8 cellular contexts compared by ENCODE assay signal in the genomic region with DNA sequence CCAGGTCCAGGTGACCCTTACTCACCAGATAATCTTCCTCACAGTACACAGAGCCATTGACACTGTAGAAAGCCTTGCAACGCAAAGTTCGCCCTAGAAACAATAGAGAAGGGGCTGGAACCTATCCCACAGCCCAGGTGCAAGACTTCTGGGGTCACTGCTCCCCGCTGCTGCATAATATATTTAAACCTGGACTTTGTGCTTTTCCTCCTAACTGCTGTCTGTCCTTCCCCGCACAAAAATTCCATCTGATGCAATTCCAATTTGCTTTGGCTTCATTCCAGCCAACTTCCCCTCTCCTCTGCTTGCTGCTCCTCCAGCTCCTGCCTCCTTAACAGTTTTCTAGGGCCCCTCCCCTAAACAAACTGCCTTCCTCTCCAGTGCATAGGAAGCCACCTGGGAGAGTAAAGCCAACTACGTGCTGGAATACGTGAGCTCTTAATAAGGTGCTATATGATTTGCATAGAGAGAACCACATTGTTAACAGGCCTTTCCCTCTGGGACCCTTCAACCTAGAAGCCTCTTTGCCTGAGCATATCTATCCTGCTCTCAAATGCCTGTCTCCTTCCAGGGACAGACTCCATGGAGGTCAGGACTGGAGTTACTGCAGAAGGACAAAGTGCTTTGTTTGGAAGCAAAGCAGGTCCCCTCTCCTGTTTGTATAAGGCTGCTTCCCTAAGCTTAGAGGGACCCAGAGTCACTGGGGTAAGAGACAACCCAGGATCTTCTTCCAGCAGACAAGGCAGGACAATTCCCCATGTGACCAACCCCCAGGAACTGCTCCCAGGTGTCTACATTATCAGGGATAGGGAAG. TPM values are rescaled to one million over a fixed set of nuclear protein-coding genes. Genes with fewer than 3 reads are reported as not detected.
DNase-seq lines count a peak whose midpoint lies in the region; ATAC-seq, FAIRE-seq and TF ChIP-seq lines count a peak whose summit lies in the region.
"Had no signal": no experiment of that assay in that cellular context is flagged by ENCODE, and none has a peak within 500 bp of the region (broad histone marks: within the 10 kb centered on the region; RNA-seq: fewer than 3 reads in every experiment).

No MANE protein-coding gene starts in this region.

- CTCF ChIA-PET in K562 (lab: Yijun Ruan, JAX; ENCODE audit: low intra/inter-chr PET ratio) = no interaction called here

- H4K20me1 ChIP-seq in K562 (replicated peaks; ENCODE audit: control insufficient read depth, insufficient read depth, low read length) = no peaks in the 10 kb centered on the region

- H3K36me3 ChIP-seq in K562 (ENCODE audit: control insufficient read depth, insufficient read depth, low read length) = no peaks in the 10 kb centered on the region

- TF ChIP-seq EP300 in K562 (IDR thresholded peaks at IDR 0.05; ENCODE audit: low read length) = no peak

- intact Hi-C loops in K562 (cut with micrococcal nuclease) = no loop called here

- no peaks in the 10 kb centered on the region for H3K27me3 ChIP-seq in K562 (ENCODE audit: control insufficient read depth in 2 of 2, insufficient read depth in 2 of 2, low read length in 2 of 2)

- TF ChIP-seq RAD21 in K562 (CRISPR knock-in tag; conservative IDR thresholded peaks at IDR 0.05 in 1 of 2, IDR thresholded peaks at IDR 0.05 in 1 of 2) = no peak

- no peak overlapping the region for H3K4me3 ChIP-seq in K562
- H3K4me3 ChIP-seq: HAP-1 had no signal

- no peak overlapping the region for H2AFZ ChIP-seq in K562 (ENCODE audit: low read depth, low read length)

- peak overlapping the region; percentile 85 for H3K27ac Mint-ChIP-seq in neural crest cell (ENCODE audit: unreplicated experiment)

- peaks cover 25 to 35% of the 10 kb centered on the region in 2 experiments for H3K4me1 ChIP-seq in K562 (replicated peaks in 1 of 2; ENCODE audit: control insufficient read depth in 2 of 2, insufficient read depth in 2 of 2, low read length in 2 of 2)

- DNase-seq in HT-29 (ENCODE audit: low spot score) = peak; percentile 77
- DNase-seq in K562 (ENCODE audit: extremely low read depth in 1 of 4, low spot score in 3 of 4) = peak in 2 of 4 experiments; percentile 43 to 47
- no peak for DNase-seq in neural crest cell (ENCODE audit: low read depth, low spot score)
- DNase-seq in stimulated activated CD4-positive, alpha-beta T cell treated with anti-CD3 and anti-CD28 coated beads, Interleukin-12 subunit alpha, Interleukin-12 subunit beta, amount 100 ng/mL, for 4 hours = no peak
- DNase-seq: stimulated activated CD4-positive, alpha-beta T cell treated with anti-CD3 and anti-CD28 coated beads, Interleukin-4, amount 100 ng/mL, for 4 hours had no signal

- no peak for TF ChIP-seq POLR2A in K562 (conservative IDR thresholded peaks at IDR 0.05)

- no peaks in the 10 kb centered on the region for H3K9me1 ChIP-seq in K562 (ENCODE audit: control insufficient read depth, insufficient read depth, low read length)

- peaks cover 21% of the 10 kb centered on the region for H3K36me3 Mint-ChIP-seq in neural crest cell (ENCODE audit: low read depth)

- H3K27me3 Mint-ChIP-seq in neural crest cell (ENCODE audit: low read depth) = no peaks in the 10 kb centered on the region

- peak overlapping the region in 1 of 2 experiments; percentile 77; a peak in 1 of 4 replicates for H3K9ac ChIP-seq in K562 (ENCODE audit: insufficient read depth in 1 of 2, low read depth in 2 of 2, low read length in 2 of 2)

- no TSS peak for BruUV-seq in K562 (replicated peaks; lab: Mats Ljungman, UMichigan)

- 31% methylated on average over 6 of the region's 6 CpGs for WGBS in K562 (ENCODE audit: insufficient coverage, low coverage, missing lambda C conversion rate)

- in situ Hi-C loops in K562 (cut with MboI) = loop anchor here (5.0 kb wide), 1 partner anchor 75 kb away; no protein-coding TSS in a partner anchor

- no peaks in the 10 kb centered on the region for H3K79me2 ChIP-seq in K562 (ENCODE audit: control insufficient read depth, insufficient read depth, low read length)

- ATAC-seq in K562 (peak; percentile 48), HG02623 (IDR thresholded peaks at IDR 0.05; ENCODE audit: unreplicated experiment) (no peak), HG03175 (IDR thresholded peaks at IDR 0.05; ENCODE audit: unreplicated experiment) (no peak)

- POLR2A ChIA-PET in K562 (lab: Yijun Ruan, JAX) = interaction anchor here (0.7 to 1.4 kb wide), 7 partner anchors 8 to 118 kb away, joined by 3 to 7 read pairs (median 4); partner anchors contain the start of gene ACIN1

- peak; percentile 57 for FAIRE-seq in K562 (lab: Jason Lieb, UNC)

- H3K4me2 ChIP-seq in K562 (ENCODE audit: insufficient read depth, low read length) = peak overlapping the region; percentile 25; the same call in 1 of the 2 replicates

- peaks cover 61% of the 10 kb centered on the region for H3K4me1 Mint-ChIP-seq in neural crest cell

- H3K27ac ChIP-seq in K562 (ENCODE audit: extremely low read depth, low read depth, low read length) = no peak overlapping the region

- TF ChIP-seq CTCF in K562 (IDR thresholded peaks at IDR 0.05 in 2 of 3, conservative IDR thresholded peaks at IDR 0.05 in 1 of 3; ENCODE audit: insufficient read depth in 2 of 3, low read depth in 1 of 3, low read length in 3 of 3) (no peak), neural crest cell (conservative IDR thresholded peaks at IDR 0.05) (no peak)

- no peaks in the 10 kb centered on the region for H3K9me3 Mint-ChIP-seq in neural crest cell

- peak overlapping the region; percentile 92 for H3K4me3 Mint-ChIP-seq in neural crest cell

- H3K9me3 ChIP-seq in K562 (replicated peaks; ENCODE audit: control insufficient read depth, insufficient read depth, low read depth, low read length) = no peaks in the 10 kb centered on the region
- H3K9me3 ChIP-seq: HAP-1 had no signal

RNA-seq across cellular contexts. Expression of gene AJUBA, which starts 5.5 kb away (rescaled TPM):
- total RNA-seq in HT-29 (2014; rRNA removed; shearing (Covaris generic)) = 52.0 and 53.6 TPM in 2 replicates
- total RNA-seq in K562 (2011; cell fraction: chromatin; rRNA removed; ENCODE audit: low replicate concordance) = 12.8 and 18.9 TPM in 2 replicates
- 9.2 and 10.0 TPM in 2 replicates for total RNA-seq in K562 (2011; cell fraction: nucleolus; rRNA removed)
- total RNA-seq in K562 (2011; cell fraction: nucleoplasm; rRNA removed) = 10.9 and 18.6 TPM in 2 replicates
- 3.3 and 5.3 TPM in 2 replicates for total RNA-seq in K562 (2014; rRNA removed)
- 3.1 and 3.2 TPM in 2 replicates for total RNA-seq in K562 (2014; rRNA removed; fragmentation: Illumina TruSeq; extraction: Trizol)
- total RNA-seq in K562 (2015; rRNA removed; fragmentation: Illumina TruSeq; extraction: Trizol) = 1.5 and 1.8 TPM in 2 replicates
- total RNA-seq in K562 (2021) = 2.9 and 4.3 TPM in 2 replicates
- 4.7 and 6.4 TPM in 2 replicates for polyA plus RNA-seq in K562 (2011; rRNA removed)
- 3.5 and 5.2 TPM in 2 replicates for polyA plus RNA-seq in K562 (2011; cell fraction: cytosol; rRNA removed)
- polyA plus RNA-seq in K562 (2011; cell fraction: nucleus; rRNA removed) = 7.3 and 10.0 TPM in 2 replicates
- polyA plus RNA-seq in K562 (2012) = 3.0 and 13.8 TPM in 2 replicates
- 2.3 and 2.8 TPM in 2 replicates for polyA plus RNA-seq in K562 (2014; fragmentation: Illumina TruSeq; extraction: Trizol)
- polyA plus RNA-seq in K562 (2014; fragmentation: Nextera tagmentation; extraction: Ambion mirVana) = 1 to 10 TPM in 1 of 2 experiments, under 1 TPM in 1; 0.73 to 1.6 TPM
- 2.0 and 2.2 TPM in 2 replicates for polyA plus RNA-seq in K562 (2014; rRNA removed)
- 10.0 and 10.6 TPM in 2 replicates for polyA minus RNA-seq in K562 (2011; rRNA and poly(A)+ RNA removed)
- polyA minus RNA-seq in K562 (2011; cell fraction: cytosol; rRNA and poly(A)+ RNA removed) = 3.7 and 4.5 TPM in 2 replicates
- 4.7 and 9.6 TPM in 2 replicates for polyA minus RNA-seq in K562 (2011; cell fraction: nucleus; rRNA and poly(A)+ RNA removed)
- 32.8 and 33.1 TPM in 2 replicates for total RNA-seq in neural crest cell

RNA-seq across cellular contexts. Expression of gene HAUS4, which starts 19.9 kb away (rescaled TPM):
- 28.5 and 29.4 TPM in 2 replicates for total RNA-seq in HT-29 (2014; rRNA removed; shearing (Covaris generic))
- 69.7 and 91.7 TPM in 2 replicates for total RNA-seq in K562 (2011; cell fraction: chromatin; rRNA removed; ENCODE audit: low replicate concordance)
- total RNA-seq in K562 (2011; cell fraction: nucleolus; rRNA removed) = 49.2 and 58.2 TPM in 2 replicates
- total RNA-seq in K562 (2011; cell fraction: nucleoplasm; rRNA removed) = 65.3 and 66.7 TPM in 2 replicates
- 53.3 and 62.8 TPM in 2 replicates for total RNA-seq in K562 (2014; rRNA removed)
- total RNA-seq in K562 (2014; rRNA removed; fragmentation: Illumina TruSeq; extraction: Trizol) = 59.2 and 62.3 TPM in 2 replicates
- total RNA-seq in K562 (2015; rRNA removed; fragmentation: Illumina TruSeq; extraction: Trizol) = 44.1 and 49.2 TPM in 2 replicates
- 47.4 and 49.3 TPM in 2 replicates for total RNA-seq in K562 (2021)
- 80.3 and 85.4 TPM in 2 replicates for polyA plus RNA-seq in K562 (2011; rRNA removed)
- 34.3 and 50.3 TPM in 2 replicates for polyA plus RNA-seq in K562 (2011; cell fraction: cytosol; rRNA removed)
- polyA plus RNA-seq in K562 (2011; cell fraction: nucleus; rRNA removed) = 60.6 and 85.4 TPM in 2 replicates
- polyA plus RNA-seq in K562 (2012) = 43.0 and 99.2 TPM in 2 replicates
- 41.2 and 46.3 TPM in 2 replicates for polyA plus RNA-seq in K562 (2014; fragmentation: Illumina TruSeq; extraction: Trizol)
- polyA plus RNA-seq in K562 (2014; fragmentation: Nextera tagmentation; extraction: Ambion mirVana) = 10 to 100 TPM; 12.5 to 13.0 TPM
- polyA plus RNA-seq in K562 (2014; rRNA removed) = 71.8 and 71.9 TPM in 2 replicates
- 76.9 and 94.5 TPM in 2 replicates for polyA minus RNA-seq in K562 (2011; rRNA and poly(A)+ RNA removed)
- polyA minus RNA-seq in K562 (2011; cell fraction: cytosol; rRNA and poly(A)+ RNA removed) = 27.2 and 28.9 TPM in 2 replicates
- polyA minus RNA-seq in K562 (2011; cell fraction: nucleus; rRNA and poly(A)+ RNA removed) = 28.1 and 36.3 TPM in 2 replicates
- total RNA-seq in neural crest cell = 58.7 and 62.7 TPM in 2 replicates

RNA-seq across cellular contexts. Expression of gene C14orf93, which starts 33.1 kb away (rescaled TPM):
- 14.6 and 15.1 TPM in 2 replicates for total RNA-seq in HT-29 (2014; rRNA removed; shearing (Covaris generic))
- 17.1 and 22.1 TPM in 2 replicates for total RNA-seq in K562 (2011; cell fraction: chromatin; rRNA removed; ENCODE audit: low replicate concordance)
- total RNA-seq in K562 (2011; cell fraction: nucleolus; rRNA removed) = 11.1 and 12.5 TPM in 2 replicates
- total RNA-seq in K562 (2011; cell fraction: nucleoplasm; rRNA removed) = 12.4 and 13.6 TPM in 2 replicates
- total RNA-seq in K562 (2014; rRNA removed) = 17.0 and 18.7 TPM in 2 replicates
- 11.1 and 12.9 TPM in 2 replicates for total RNA-seq in K562 (2014; rRNA removed; fragmentation: Illumina TruSeq; extraction: Trizol)
- 11.8 and 14.8 TPM in 2 replicates for total RNA-seq in K562 (2015; rRNA removed; fragmentation: Illumina TruSeq; extraction: Trizol)
- 15.9 and 16.1 TPM in 2 replicates for total RNA-seq in K562 (2021)
- polyA plus RNA-seq in K562 (2011; rRNA removed) = 20.4 and 23.1 TPM in 2 replicates
- polyA plus RNA-seq in K562 (2011; cell fraction: cytosol; rRNA removed) = 24.5 and 29.4 TPM in 2 replicates
- 21.8 and 24.5 TPM in 2 replicates for polyA plus RNA-seq in K562 (2011; cell fraction: nucleus; rRNA removed)
- 11.8 and 23.7 TPM in 2 replicates for polyA plus RNA-seq in K562 (2012)
- polyA plus RNA-seq in K562 (2014; fragmentation: Illumina TruSeq; extraction: Trizol) = 22.0 and 26.3 TPM in 2 replicates
- 1 to 10 TPM; 2.2 to 3.0 TPM for polyA plus RNA-seq in K562 (2014; fragmentation: Nextera tagmentation; extraction: Ambion mirVana)
- 22.4 and 24.3 TPM in 2 replicates for polyA plus RNA-seq in K562 (2014; rRNA removed)
- polyA minus RNA-seq in K562 (2011; rRNA and poly(A)+ RNA removed) = 28.0 and 29.8 TPM in 2 replicates
- 9.7 and 11.8 TPM in 2 replicates for polyA minus RNA-seq in K562 (2011; cell fraction: cytosol; rRNA and poly(A)+ RNA removed)
- 5.3 and 7.0 TPM in 2 replicates for polyA minus RNA-seq in K562 (2011; cell fraction: nucleus; rRNA and poly(A)+ RNA removed)
- total RNA-seq in neural crest cell = 11.5 and 13.6 TPM in 2 replicates

RNA-seq across cellular contexts. Expression of gene PRMT5, which starts 47.7 kb away (rescaled TPM):
- total RNA-seq in HT-29 (2014; rRNA removed; shearing (Covaris generic)) = 46.4 and 47.6 TPM in 2 replicates
- 278 and 432 TPM in 2 replicates for total RNA-seq in K562 (2011; cell fraction: chromatin; rRNA removed; ENCODE audit: low replicate concordance)
- 251 and 313 TPM in 2 replicates for total RNA-seq in K562 (2011; cell fraction: nucleolus; rRNA removed)
- total RNA-seq in K562 (2011; cell fraction: nucleoplasm; rRNA removed) = 210 and 241 TPM in 2 replicates
- 123 and 171 TPM in 2 replicates for total RNA-seq in K562 (2014; rRNA removed)
- total RNA-seq in K562 (2014; rRNA removed; fragmentation: Illumina TruSeq; extraction: Trizol) = 222 and 228 TPM in 2 replicates
- 245 and 276 TPM in 2 replicates for total RNA-seq in K562 (2015; rRNA removed; fragmentation: Illumina TruSeq; extraction: Trizol)
- total RNA-seq in K562 (2021) = 246 and 247 TPM in 2 replicates
- polyA plus RNA-seq in K562 (2011; rRNA removed) = 409 and 552 TPM in 2 replicates
- 792 and 841 TPM in 2 replicates for polyA plus RNA-seq in K562 (2011; cell fraction: cytosol; rRNA removed)
- 583 and 596 TPM in 2 replicates for polyA plus RNA-seq in K562 (2011; cell fraction: nucleus; rRNA removed)
- 146 and 359 TPM in 2 replicates for polyA plus RNA-seq in K562 (2012)
- 270 and 321 TPM in 2 replicates for polyA plus RNA-seq in K562 (2014; fragmentation: Illumina TruSeq; extraction: Trizol)
- polyA plus RNA-seq in K562 (2014; fragmentation: Nextera tagmentation; extraction: Ambion mirVana) = 100 to 1,000 TPM; 114 to 155 TPM
- 216 and 257 TPM in 2 replicates for polyA plus RNA-seq in K562 (2014; rRNA removed)
- 300 and 519 TPM in 2 replicates for polyA minus RNA-seq in K562 (2011; rRNA and poly(A)+ RNA removed)
- polyA minus RNA-seq in K562 (2011; cell fraction: cytosol; rRNA and poly(A)+ RNA removed) = 206 and 309 TPM in 2 replicates
- 93.0 and 134 TPM in 2 replicates for polyA minus RNA-seq in K562 (2011; cell fraction: nucleus; rRNA and poly(A)+ RNA removed)
- total RNA-seq in neural crest cell = 134 and 136 TPM in 2 replicates

RNA-seq across cellular contexts. Expression of gene PSMB5, which starts 57.9 kb away (rescaled TPM):
- total RNA-seq in HT-29 (2014; rRNA removed; shearing (Covaris generic)) = 198 and 205 TPM in 2 replicates
- 49.0 and 108 TPM in 2 replicates for total RNA-seq in K562 (2011; cell fraction: chromatin; rRNA removed; ENCODE audit: low replicate concordance)
- 166 and 172 TPM in 2 replicates for total RNA-seq in K562 (2011; cell fraction: nucleolus; rRNA removed)
- total RNA-seq in K562 (2011; cell fraction: nucleoplasm; rRNA removed) = 110 and 115 TPM in 2 replicates
- total RNA-seq in K562 (2014; rRNA removed) (279 and 297 TPM in 2 replicates), K562 (2014; rRNA removed; fragmentation: Illumina TruSeq; extraction: Trizol) (204 and 223 TPM in 2 replicates), K562 (2015; rRNA removed; fragmentation: Illumina TruSeq; extraction: Trizol) (210 and 212 TPM in 2 replicates), K562 (2021) (198 and 218 TPM in 2 replicates), neural crest cell (199 and 215 TPM in 2 replicates)
- polyA plus RNA-seq in K562 (2011; rRNA removed) (273 and 285 TPM in 2 replicates), K562 (2014; fragmentation: Illumina TruSeq; extraction: Trizol) (194 and 201 TPM in 2 replicates), K562 (2014; fragmentation: Nextera tagmentation; extraction: Ambion mirVana) (1,000 to 10,000 TPM; 1,679 to 1,870 TPM), K562 (2014; rRNA removed) (249 and 269 TPM in 2 replicates)
- 421 and 454 TPM in 2 replicates for polyA plus RNA-seq in K562 (2011; cell fraction: cytosol; rRNA removed)
- 100 and 125 TPM in 2 replicates for polyA plus RNA-seq in K562 (2011; cell fraction: nucleus; rRNA removed)
- polyA plus RNA-seq in K562 (2012) = 194 and 217 TPM in 2 replicates
- polyA minus RNA-seq in K562 (2011; rRNA and poly(A)+ RNA removed) = 242 and 304 TPM in 2 replicates
- polyA minus RNA-seq in K562 (2011; cell fraction: cytosol; rRNA and poly(A)+ RNA removed) = 130 and 188 TPM in 2 replicates
- polyA minus RNA-seq in K562 (2011; cell fraction: nucleus; rRNA and poly(A)+ RNA removed) = 61.7 and 82.4 TPM in 2 replicates
